ENCODE assay signal across 9 cellular contexts in the genomic region with DNA sequence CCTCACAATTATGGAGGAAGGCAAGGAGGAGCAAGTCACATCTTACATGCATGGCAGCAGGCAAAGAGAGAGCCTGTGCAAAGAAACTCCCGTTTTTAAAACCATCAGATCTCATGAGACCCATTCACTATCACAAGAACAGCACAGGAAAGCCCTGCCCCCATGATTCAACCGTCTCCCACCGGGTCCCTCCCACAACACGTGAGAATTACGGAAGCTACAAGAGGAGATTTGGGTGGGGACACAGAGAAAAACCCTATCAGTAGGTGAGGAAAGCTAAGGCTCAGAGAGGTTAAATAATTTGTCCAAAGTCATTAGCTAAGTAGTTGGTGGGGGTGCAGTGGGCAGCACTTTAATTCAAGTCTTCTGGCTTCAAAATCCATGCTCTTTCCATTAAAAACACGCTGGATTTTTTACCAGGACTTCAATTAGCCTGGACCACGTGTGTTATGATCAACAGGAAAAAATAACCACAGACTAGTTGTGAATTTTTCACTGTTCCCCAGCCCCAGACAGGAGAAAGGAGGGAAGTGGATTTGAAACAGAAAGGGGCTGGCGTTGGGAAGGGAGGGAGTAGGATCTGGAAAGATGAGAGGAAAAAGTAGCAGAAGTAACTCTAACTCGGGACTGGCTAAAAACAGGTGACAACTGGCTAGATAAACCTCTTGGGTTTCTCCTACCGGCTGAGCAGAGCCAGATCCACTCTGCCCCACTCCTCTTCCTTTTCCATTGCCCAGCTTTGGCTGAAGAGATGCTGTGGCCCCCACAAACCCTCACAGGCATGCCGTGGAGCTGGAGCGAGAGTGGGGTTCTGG. TPM values are rescaled to one million over a fixed set of nuclear protein-coding genes. Genes with fewer than 3 reads are reported as not detected.
DNase-seq lines count a peak whose midpoint lies in the region; ATAC-seq and TF ChIP-seq lines count a peak whose summit lies in the region.
"Had no signal": no experiment of that assay in that cellular context is flagged by ENCODE, and none has a peak within 500 bp of the region (broad histone marks: within the 10 kb centered on the region; RNA-seq: fewer than 3 reads in every experiment).

No MANE protein-coding gene starts in this region.

- H3K4me3 Mint-ChIP-seq in activated naive CD4-positive, alpha-beta T cell treated with anti-CD3 and anti-CD28 coated beads, Interleukin-2, amount 50 U/mL, for 24 hours: peak overlapping the region; percentile 96

- H3K27me3 ChIP-seq in MM.1S (replicated peaks; ENCODE audit: insufficient read depth, low read length): no peaks in the 10 kb centered on the region
- H3K27me3 ChIP-seq in gastrocnemius medialis: no peaks in the 10 kb centered on the region

- H3K36me3 ChIP-seq in MM.1S (replicated peaks; ENCODE audit: insufficient read depth, low read length) (no peaks in the 10 kb centered on the region), gastrocnemius medialis (no peaks in the 10 kb centered on the region)

- no peaks in the 10 kb centered on the region for H3K27me3 Mint-ChIP-seq in activated naive CD4-positive, alpha-beta T cell treated with anti-CD3 and anti-CD28 coated beads, Interleukin-2, amount 50 U/mL, for 24 hours

- intact Hi-C loops in gastrocnemius medialis (cut with DNase I; ENCODE audit: low total_unique reads): loop anchor here (10.0 kb wide), 1 partner anchor 189 kb away; a partner anchor contains a TSS

- H3K36me3 Mint-ChIP-seq in activated naive CD4-positive, alpha-beta T cell treated with anti-CD3 and anti-CD28 coated beads, Interleukin-2, amount 50 U/mL, for 24 hours: peaks cover 1% of the 10 kb centered on the region

- peak overlapping the region; percentile 68 for H3K4me3 ChIP-seq in MM.1S (ENCODE audit: low read length)
- H3K4me3 ChIP-seq in epithelial cell of proximal tubule (ENCODE audit: low read depth, low read length): peak overlapping the region; percentile 78
- H3K4me3 ChIP-seq in gastrocnemius medialis: peak overlapping the region; percentile 48 to 62 (median 58)

- H3K9ac ChIP-seq in MM.1S (ENCODE audit: low read length): peak overlapping the region; percentile 35; the same call in 1 of the 2 replicates

- TF ChIP-seq POLR2A in gastrocnemius medialis (IDR thresholded peaks at IDR 0.05): no peak

- H3K4me1 ChIP-seq in MM.1S (ENCODE audit: low read length): no peaks in the 10 kb centered on the region
- no peaks in the 10 kb centered on the region for H3K4me1 ChIP-seq in gastrocnemius medialis

- H3K9me3 Mint-ChIP-seq in activated naive CD4-positive, alpha-beta T cell treated with anti-CD3 and anti-CD28 coated beads, Interleukin-2, amount 50 U/mL, for 24 hours: no peaks in the 10 kb centered on the region

- no peak for TF ChIP-seq CTCF in MM.1S (IDR thresholded peaks at IDR 0.05; ENCODE audit: low read length)
- TF ChIP-seq CTCF in epithelial cell of proximal tubule (conservative IDR thresholded peaks at IDR 0.05; ENCODE audit: low read depth, low read length): no peak
- TF ChIP-seq CTCF in gastrocnemius medialis (IDR thresholded peaks at IDR 0.05 in 4 of 5, conservative IDR thresholded peaks at IDR 0.05 in 1 of 5): no peak

- peaks cover 54% of the 10 kb centered on the region for H3K4me1 Mint-ChIP-seq in activated naive CD4-positive, alpha-beta T cell treated with anti-CD3 and anti-CD28 coated beads, Interleukin-2, amount 50 U/mL, for 24 hours

- H2AFZ ChIP-seq in MM.1S (ENCODE audit: low read length): peak overlapping the region; percentile 61

- H3K9me2 ChIP-seq in MM.1S (replicated peaks; ENCODE audit: insufficient read depth, low read length): no peaks in the 10 kb centered on the region

- no peak overlapping the region for H3K27ac ChIP-seq in MM.1S (ENCODE audit: low read length)
- H3K27ac ChIP-seq in gastrocnemius medialis: peak overlapping the region in 3 of 4 donors; percentile 5 to 33 (median 20)

- no peaks in the 10 kb centered on the region for H3F3A ChIP-seq in MM.1S (ENCODE audit: insufficient read depth, low read length)

- H3K9me3 ChIP-seq in MM.1S (replicated peaks; ENCODE audit: insufficient read depth, low read length): no peaks in the 10 kb centered on the region
- H3K9me3 ChIP-seq in gastrocnemius medialis: no peaks in the 10 kb centered on the region

- H3K79me2 ChIP-seq in MM.1S (ENCODE audit: low read length): no peaks in the 10 kb centered on the region

- peak overlapping the region; percentile 47; the same call in 1 of the 2 replicates for H3K4me2 ChIP-seq in MM.1S (ENCODE audit: low read depth, low read length)

- no peak for DNase-seq in activated naive CD4-positive, alpha-beta T cell (lab: John Stamatoyannopoulos, UW)
- DNase-seq in MM.1S (no peak), epithelial cell of proximal tubule (ENCODE audit: low read depth) (no peak), gastrocnemius medialis (no peak), NCI-H345 (lab: John Stamatoyannopoulos, UW) (no peak), ecto neural progenitor cell (ENCODE audit: low spot score) (no peak)
- DNase-seq in stimulated activated CD4-positive, alpha-beta T cell treated with anti-CD3 and anti-CD28 coated beads, Interleukin-4, amount 100 ng/mL, for 24 hours: no peak

- in situ Hi-C loops in gastrocnemius medialis (cut with MboI; ENCODE audit: low sequenced_read_pairs in 4 of 4): no loop called here

- ATAC-seq in gastrocnemius medialis: peak in 1 of 2 donors; percentile 18

- no peaks in the 10 kb centered on the region for H4K20me1 ChIP-seq in MM.1S (ENCODE audit: insufficient read depth, low read length)

- H3K27ac Mint-ChIP-seq in activated naive CD4-positive, alpha-beta T cell treated with anti-CD3 and anti-CD28 coated beads, Interleukin-2, amount 50 U/mL, for 24 hours: peak overlapping the region; percentile 94

RNA-seq across cellular contexts. Expression of a gene that starts 1.0 kb away (rescaled TPM):
- 0.12 and 2.4 TPM in 2 replicates for total RNA-seq in epithelial cell of proximal tubule
- 1 to 10 TPM in 1 of 4 donors, under 1 TPM in 3; 0.46 to 1.1 (median 0.92) TPM for total RNA-seq in gastrocnemius medialis
- total RNA-seq: Daoy had no signal
